ENCODE assay signal across 33 cellular contexts in the genomic region with DNA sequence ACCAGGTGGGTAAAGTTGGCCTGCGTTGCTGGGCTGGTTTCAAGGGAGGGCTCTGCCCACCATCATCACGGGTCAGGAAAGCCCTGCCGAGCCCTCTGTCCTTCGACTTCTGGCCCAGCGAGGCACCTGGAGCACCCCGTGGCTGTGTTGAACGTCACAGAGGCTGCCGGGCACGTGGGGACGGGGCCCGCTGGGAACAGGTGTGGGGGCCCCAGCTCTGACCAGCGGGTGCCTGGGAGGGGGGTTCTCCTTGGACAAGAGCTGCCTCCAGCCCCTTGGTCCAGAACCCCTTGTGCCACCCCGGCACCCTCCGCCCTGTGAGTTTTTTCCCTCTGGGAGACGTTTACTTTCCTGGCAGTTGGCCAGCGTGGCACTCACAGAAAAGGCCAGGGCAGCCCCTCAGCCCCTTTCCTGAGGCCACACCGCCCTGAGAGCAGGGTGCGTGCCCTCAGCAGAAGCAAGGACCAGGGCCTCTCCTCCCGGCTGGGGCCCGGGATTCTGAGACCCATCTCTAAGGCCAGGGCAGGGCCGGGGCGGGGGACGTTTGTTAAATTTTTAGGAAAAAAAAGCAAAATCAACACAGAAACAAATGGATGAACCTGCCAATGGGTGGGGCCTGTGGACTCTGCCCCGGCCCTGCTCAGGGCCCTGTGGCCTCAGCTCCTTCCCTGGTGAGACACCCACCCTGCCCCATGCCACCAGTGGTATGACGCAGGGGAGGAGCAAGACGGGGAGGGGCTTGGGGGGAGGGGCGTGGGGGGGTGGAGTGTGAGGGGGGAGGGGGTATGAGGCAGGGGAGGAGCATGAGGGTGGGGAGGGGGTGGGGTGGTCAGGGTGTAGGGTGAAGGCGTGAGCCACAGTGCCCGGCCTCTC. TPM values are rescaled to one million over a fixed set of nuclear protein-coding genes. Genes with fewer than 3 reads are reported as not detected.
"Had no signal": no experiment of that assay in that cellular context is flagged by ENCODE, and none has a peak within 500 bp of the region (broad histone marks: within the 10 kb centered on the region; RNA-seq: fewer than 3 reads in every experiment).

No MANE protein-coding gene starts in this region.

- H3K27me3 ChIP-seq: SJCRH30 had no signal

- H2AFZ ChIP-seq: PC-9 had no signal

- H3K36me3 ChIP-seq: SJCRH30, WERI-Rb-1 had no signal

- H3K27ac ChIP-seq: PC-9, SJCRH30, SK-N-MC, WERI-Rb-1 had no signal

- H3K4me2 ChIP-seq: PC-9 had no signal

- DNase-seq: activated CD4-positive, alpha-beta memory T cell treated with anti-CD3 and anti-CD28 coated beads, Interleukin-2, amount 10 ng/mL, durations not matched to agents 7 days and 5 days; activated CD4-positive, alpha-beta T cell treated with anti-CD3 and anti-CD28 coated beads for 1 hour; activated CD4-positive, alpha-beta T cell treated with anti-CD3 and anti-CD28 coated beads for 48 hours; activated CD4-positive, CD25-positive, alpha-beta regulatory T cell; activated CD8-positive, alpha-beta memory T cell treated with anti-CD3 and anti-CD28 coated beads for 24 hours; activated CD8-positive, alpha-beta memory T cell treated with anti-CD3 and anti-CD28 coated beads, Interleukin-2, amount 10 ng/mL, durations not matched to agents 7 days and 5 days; activated CD8-positive, alpha-beta memory T cell treated with anti-CD3 and anti-CD28 coated beads, Interleukin-2, amount 50 U/mL, for 48 hours; activated effector memory CD4-positive, alpha-beta T cell treated with Interleukin-2 at 50 U/mL for 16 hours; activated naive CD4-positive, alpha-beta T cell treated with anti-CD3 and anti-CD28 coated beads, Interleukin-2, amount 10 ng/mL, durations not matched to agents 7 days and 5 days; activated naive CD8-positive, alpha-beta T cell treated with anti-CD3 and anti-CD28 coated beads, Interleukin-2, amount 50 U/mL, for 24 hours; activated T-cell treated with anti-CD3 and anti-CD28 coated beads, Interleukin-2, amount 50 U/mL, for 48 hours; anterior cingulate cortex; Kasumi-1; KBM-7; MM.1S; MV-4-11; NCI-H1092; NCI-H1436 treated with DMSO at 0.1 percent for 48 hours; NCI-H1694 treated with DMSO at 0.1 percent for 48 hours; NCI-H2029; NCI-H345; NCI-H524 treated with DMSO at 0.1 percent for 48 hours; PC-9; SHP77; T1000; WERI-Rb-1 had no signal

- ATAC-seq: activated CD8-positive, alpha-beta memory T cell treated with anti-CD3 and anti-CD28 coated beads, Interleukin-2, amount 10 ng/mL, durations not matched to agents 7 days and 5 days; activated naive CD8-positive, alpha-beta T cell treated with anti-CD3 and anti-CD28 coated beads, Interleukin-2, amount 50 U/mL, for 24 hours had no signal

- H3K4me3 ChIP-seq: PC-9, SJCRH30, SK-N-MC had no signal

- H3K4me1 ChIP-seq: SJCRH30 had no signal

RNA-seq across cellular contexts. Expression of gene GNG13, which starts 31.3 kb away (rescaled TPM):
- total RNA-seq: activated CD4-positive, alpha-beta memory T cell treated with anti-CD3 and anti-CD28 coated beads, Interleukin-2, amount 10 ng/mL, durations not matched to agents 7 days and 5 days; activated CD8-positive, alpha-beta memory T cell treated with anti-CD3 and anti-CD28 coated beads, Interleukin-2, amount 10 ng/mL, durations not matched to agents 7 days and 5 days; bronchial epithelial cell; NCI-H460; OCI-LY7; PC-9; SJCRH30; T-helper 1 cell treated with Interleukin-12 subunit alpha and Interleukin-12 subunit beta and Interleukin-4 antibody, amounts not matched to agents 30 ng/mL and 1 ng/mL, for 36 hours; T-helper 2 cell treated with Interferon-gamma antibody and Interleukin-4, amounts not matched to agents 100 ng/mL and 5 ng/mL, for 36 hours had no signal
